8 cellular contexts compared by ENCODE assay signal in the genomic region with DNA sequence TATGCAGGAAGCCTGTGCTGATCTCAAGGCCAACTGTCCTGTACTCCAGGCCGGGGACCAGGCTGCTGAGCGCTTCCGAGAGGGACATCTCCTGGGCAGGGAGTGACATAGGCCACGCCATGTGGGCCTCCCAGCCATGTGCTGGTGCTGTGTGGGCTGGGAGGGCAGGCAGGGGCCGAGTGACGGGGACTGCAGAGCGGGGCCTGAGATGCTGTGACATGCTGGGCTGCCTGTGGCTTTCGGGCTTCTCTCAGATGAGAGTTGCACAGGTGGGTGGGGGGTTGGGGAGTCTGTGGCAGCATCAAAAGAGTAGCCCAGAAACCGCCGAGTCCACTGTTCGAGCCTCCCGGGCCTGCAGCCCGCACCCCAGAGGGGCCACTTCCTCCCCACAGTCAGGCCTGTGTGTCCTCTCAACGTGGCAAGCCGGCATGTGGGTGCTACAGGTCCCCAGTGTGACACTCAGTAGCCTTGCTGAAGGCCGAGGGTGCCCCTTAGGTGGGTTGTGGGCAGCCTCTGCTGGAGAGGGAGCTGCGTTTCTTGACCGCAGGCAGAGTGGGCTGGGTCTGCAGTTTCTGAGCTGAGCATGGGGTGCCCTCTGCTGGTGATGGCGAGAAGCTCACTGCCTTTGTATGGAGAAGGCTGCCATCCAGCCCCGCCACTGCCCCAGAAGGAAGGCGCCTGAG.
DNase-seq lines count a peak whose midpoint lies in the region; ATAC-seq and TF ChIP-seq lines count a peak whose summit lies in the region.

No MANE protein-coding gene starts in this region.

- H2AFZ ChIP-seq in neural cell (ENCODE audit: low read depth, low read length), result no peak overlapping the region

- no peaks in the 10 kb centered on the region for H3K79me2 ChIP-seq in neural cell (replicated peaks; ENCODE audit: insufficient read depth, low read length)

- H3K9ac ChIP-seq in HUES6 (ENCODE audit: low read length) (peak overlapping the region; percentile 26), neural cell (ENCODE audit: low read length) (no peak overlapping the region)

- H3K4me2 ChIP-seq in neural cell (ENCODE audit: low read length), result no peak overlapping the region

- H4K20me1 ChIP-seq in neural cell (ENCODE audit: insufficient read depth), result no peaks in the 10 kb centered on the region

- H3K9me2 ChIP-seq in neural cell (ENCODE audit: insufficient read depth, low read length), result no peaks in the 10 kb centered on the region

- intact Hi-C loops in Caco-2 (cut with micrococcal nuclease; ENCODE audit: unreplicated experiment), result loop anchor here (1.0 to 5.0 kb wide), 3 partner anchors 103 to 324 kb away; no protein-coding TSS in a partner anchor
- intact Hi-C loops in activated T-helper 1 cell treated with anti-CD3 and anti-CD28 coated beads, Interleukin-12 subunit alpha, Interleukin-12 subunit beta, Interleukin-2, Interleukin-4 antibody, amounts not matched to agents 30 ng/mL and 10 ng/mL and 1 ng/mL, durations not matched to agents 14 hours and 24 hours and 36 hours (cut with micrococcal nuclease), result loop anchor here (1.0 to 5.0 kb wide), 4 partner anchors 39 to 324 kb away; no protein-coding TSS in a partner anchor

- CTCF ChIA-PET in Caco-2 (lab: Charles Lee), result interaction anchor here (0.6 to 1.7 kb wide), 23 partner anchors 9 to 856 kb away, joined by 3 to 57 read pairs (median 7); a partner anchor contains a TSS

- H3K9me3 Mint-ChIP-seq in Caco-2 (ENCODE audit: unreplicated experiment), result no peaks in the 10 kb centered on the region
- no peaks in the 10 kb centered on the region for H3K9me3 Mint-ChIP-seq in activated T-helper 1 cell treated with anti-CD3 and anti-CD28 coated beads, Interleukin-12 subunit alpha, Interleukin-12 subunit beta, Interleukin-2, Interleukin-4 antibody, amounts not matched to agents 30 ng/mL and 10 ng/mL and 1 ng/mL, durations not matched to agents 14 hours and 24 hours and 36 hours

- H3F3A ChIP-seq in neural cell (ENCODE audit: insufficient read depth, low read length, poor library complexity, severe bottlenecking), result no peaks in the 10 kb centered on the region

- ATAC-seq in HG02885 (IDR thresholded peaks at IDR 0.05; ENCODE audit: poor library complexity, unreplicated experiment), result no peak

- TF ChIP-seq EP300 in neural cell (conservative IDR thresholded peaks at IDR 0.05; ENCODE audit: poor library complexity, severe bottlenecking), result no peak

- H3K36me3 ChIP-seq in Caco-2 (ENCODE audit: control insufficient read depth, insufficient read depth, low read length), result peaks cover 4% of the 10 kb centered on the region
- H3K36me3 ChIP-seq in HUES6 (ENCODE audit: control insufficient read depth, insufficient read depth, low read length), result peaks cover 90% of the 10 kb centered on the region
- H3K36me3 ChIP-seq in Peyer's patch, result peaks cover 0 to 37% (median 0%) of the 10 kb centered on the region in 3 donors
- no peaks in the 10 kb centered on the region for H3K36me3 ChIP-seq in neural cell (ENCODE audit: insufficient read depth, low read length)

- TF ChIP-seq POLR2A in Peyer's patch (IDR thresholded peaks at IDR 0.05), result no peak

- no peaks in the 10 kb centered on the region for H3K27me3 Mint-ChIP-seq in Caco-2 (ENCODE audit: insufficient read depth, unreplicated experiment)
- no peaks in the 10 kb centered on the region for H3K27me3 Mint-ChIP-seq in activated T-helper 1 cell treated with anti-CD3 and anti-CD28 coated beads, Interleukin-12 subunit alpha, Interleukin-12 subunit beta, Interleukin-2, Interleukin-4 antibody, amounts not matched to agents 30 ng/mL and 10 ng/mL and 1 ng/mL, durations not matched to agents 14 hours and 24 hours and 36 hours (ENCODE audit: insufficient read depth)

- 0 out of 2 replicates have a peak overlapping the region, but pooled peaks have one; percentile 26 for H3K27ac ChIP-seq in HUES6 (ENCODE audit: low read depth, low read length)
- peak overlapping the region in 3 of 4 donors; percentile 50 to 60 (median 60) for H3K27ac ChIP-seq in Peyer's patch
- H3K27ac ChIP-seq in neural cell (ENCODE audit: low read length), result no peak overlapping the region

- no peak overlapping the region for H3K4me3 Mint-ChIP-seq in Caco-2 (ENCODE audit: unreplicated experiment)
- no peak overlapping the region for H3K4me3 Mint-ChIP-seq in activated T-helper 1 cell treated with anti-CD3 and anti-CD28 coated beads, Interleukin-12 subunit alpha, Interleukin-12 subunit beta, Interleukin-2, Interleukin-4 antibody, amounts not matched to agents 30 ng/mL and 10 ng/mL and 1 ng/mL, durations not matched to agents 14 hours and 24 hours and 36 hours

- no peaks in the 10 kb centered on the region for H3K4me1 Mint-ChIP-seq in Caco-2 (ENCODE audit: low read depth, unreplicated experiment)
- peaks cover 31% of the 10 kb centered on the region for H3K4me1 Mint-ChIP-seq in activated T-helper 1 cell treated with anti-CD3 and anti-CD28 coated beads, Interleukin-12 subunit alpha, Interleukin-12 subunit beta, Interleukin-2, Interleukin-4 antibody, amounts not matched to agents 30 ng/mL and 10 ng/mL and 1 ng/mL, durations not matched to agents 14 hours and 24 hours and 36 hours (ENCODE audit: low read depth)

- TF ChIP-seq CTCF in Caco-2 (IDR thresholded peaks at IDR 0.05; ENCODE audit: insufficient read depth in 1 of 2, low read depth in 1 of 2, low read length in 1 of 2, severe bottlenecking in 1 of 2, unreplicated experiment in 1 of 2) (peak; percentile 92), Peyer's patch (IDR thresholded peaks at IDR 0.05) (peak; percentile 82 to 95 (median 90)), fibroblast of pulmonary artery (IDR thresholded peaks at IDR 0.05; ENCODE audit: low read length, missing control alignments) (peak; percentile 86), neural cell (IDR thresholded peaks at IDR 0.05; ENCODE audit: poor library complexity, severe bottlenecking) (peak; percentile 98)

- H3K27me3 ChIP-seq in Caco-2 (replicated peaks; ENCODE audit: control insufficient read depth, insufficient read depth, low read length) (no peaks in the 10 kb centered on the region), HUES6 (ENCODE audit: control insufficient read depth, insufficient read depth, low read length) (no peaks in the 10 kb centered on the region), Peyer's patch (no peaks in the 10 kb centered on the region), neural cell (ENCODE audit: insufficient read depth, low read depth, low read length) (no peaks in the 10 kb centered on the region)

- H3K4me3 ChIP-seq in Caco-2 (ENCODE audit: low read depth, low read length), result no peak overlapping the region
- no peak overlapping the region for H3K4me3 ChIP-seq in HUES6 (ENCODE audit: low read depth, low read length)
- H3K4me3 ChIP-seq in Peyer's patch, result no peak overlapping the region
- H3K4me3 ChIP-seq in fibroblast of pulmonary artery (replicated peaks; ENCODE audit: low read depth, low read length), result no peak overlapping the region
- no peak overlapping the region for H3K4me3 ChIP-seq in neural cell (ENCODE audit: low read length)

- H3K9me3 ChIP-seq in Caco-2, result no peaks in the 10 kb centered on the region
- H3K9me3 ChIP-seq in HUES6 (ENCODE audit: control insufficient read depth, insufficient read depth, low read depth, low read length), result no peaks in the 10 kb centered on the region
- no peaks in the 10 kb centered on the region for H3K9me3 ChIP-seq in Peyer's patch
- H3K9me3 ChIP-seq in neural cell (ENCODE audit: low read length), result no peaks in the 10 kb centered on the region

- H3K36me3 Mint-ChIP-seq in Caco-2 (ENCODE audit: insufficient read depth, unreplicated experiment), result peaks cover 31% of the 10 kb centered on the region
- H3K36me3 Mint-ChIP-seq in activated T-helper 1 cell treated with anti-CD3 and anti-CD28 coated beads, Interleukin-12 subunit alpha, Interleukin-12 subunit beta, Interleukin-2, Interleukin-4 antibody, amounts not matched to agents 30 ng/mL and 10 ng/mL and 1 ng/mL, durations not matched to agents 14 hours and 24 hours and 36 hours (ENCODE audit: low read depth), result peaks cover 2% of the 10 kb centered on the region

- H3K4me1 ChIP-seq in Caco-2 (no peaks in the 10 kb centered on the region), HUES6 (ENCODE audit: control insufficient read depth, insufficient read depth, low read length) (peaks cover 9% of the 10 kb centered on the region; the same call in 1 of the 2 replicates), Peyer's patch (peaks cover 0 to 17% (median 9%) of the 10 kb centered on the region in 4 donors)

- POLR2A ChIA-PET in Caco-2 (lab: Charles Lee), result no interaction called here

- peak; percentile 81 to 86 for DNase-seq in Caco-2
- peak; percentile 87 to 93 (median 88) for DNase-seq in Peyer's patch
- peak; percentile 68 for DNase-seq in activated T-helper 1 cell treated with anti-CD3 and anti-CD28 coated beads, Interleukin-12 subunit alpha, Interleukin-12 subunit beta, Interleukin-2, Interleukin-4 antibody, amounts not matched to agents 30 ng/mL and 10 ng/mL and 1 ng/mL, durations not matched to agents 14 hours and 24 hours and 36 hours (ENCODE audit: low spot score)
- peak; percentile 80 for DNase-seq in fibroblast of pulmonary artery (ENCODE audit: low read depth)
- peak; percentile 70 for DNase-seq in stimulated activated naive CD4-positive, alpha-beta T cell treated with Interleukin-2 at 50 U/mL for 16 hours (lab: John Stamatoyannopoulos, UW)

- H3K27ac Mint-ChIP-seq in Caco-2 (ENCODE audit: unreplicated experiment), result no peak overlapping the region
- no peak overlapping the region for H3K27ac Mint-ChIP-seq in activated T-helper 1 cell treated with anti-CD3 and anti-CD28 coated beads, Interleukin-12 subunit alpha, Interleukin-12 subunit beta, Interleukin-2, Interleukin-4 antibody, amounts not matched to agents 30 ng/mL and 10 ng/mL and 1 ng/mL, durations not matched to agents 14 hours and 24 hours and 36 hours

- peak; percentile 98 for TF ChIP-seq RAD21 in neural cell (conservative IDR thresholded peaks at IDR 0.05)

- no TSS peak for BruUV-seq in Caco-2 (replicated peaks; lab: Mats Ljungman, UMichigan)

TF ChIP-seq in neural cell, 6 proteins besides CTCF, POLR2A, EP300 and RAD21 (continues in another document):
- TF ChIP-seq EZH2 (IDR thresholded peaks at IDR 0.05; ENCODE audit: borderline replicate concordance, insufficient read depth, low read length, poor library complexity, severe bottlenecking) (no peak), SMC3 (conservative IDR thresholded peaks at IDR 0.05; ENCODE audit: poor library complexity) (peak; percentile 99), POLR2AphosphoS5 (IDR thresholded peaks at IDR 0.05) (no peak), TAF1 (IDR thresholded peaks at IDR 0.05; ENCODE audit: low read depth) (no peak)
